ENCODE assay signal across 19 cellular contexts in genomic region chr1:26614655-26615411, GRCh38.
DNase-seq lines count a peak whose midpoint lies in the region; ATAC-seq, FAIRE-seq and TF ChIP-seq lines count a peak whose summit lies in the region.
"Had no signal": no experiment of that assay in that cellular context is flagged by ENCODE, and none has a peak within 500 bp of the region (broad histone marks: within the 10 kb centered on the region; RNA-seq: fewer than 3 reads in every experiment).

No MANE protein-coding gene starts in this region.

- TF ChIP-seq POLR2A in GM12891 (IDR thresholded peaks at IDR 0.05; ENCODE audit: low read depth, low read length) = no peak

- no peaks in the 10 kb centered on the region for H3K9me3 Mint-ChIP-seq in type B pancreatic cell
- H3K9me3 Mint-ChIP-seq: CD14-positive monocyte; CD8-positive, alpha-beta T cell; HFFc6 had no signal

- peak overlapping the region; percentile 26 for H3K27ac Mint-ChIP-seq in type B pancreatic cell
- H3K27ac Mint-ChIP-seq: CD8-positive, alpha-beta T cell; HFFc6 had no signal

- H3K27me3 Mint-ChIP-seq in type B pancreatic cell = no peaks in the 10 kb centered on the region

- CTCF ChIA-PET in OCI-LY7 (lab: Charles Lee; ENCODE audit: unreplicated experiment) = no interaction called here

- H3K4me1 ChIP-seq in OCI-LY7 (ENCODE audit: insufficient read depth, low read length, poor library complexity, severe bottlenecking) = peaks cover 17% of the 10 kb centered on the region
- peaks cover 0 to 16% (median 11%) of the 10 kb centered on the region in 4 donors for H3K4me1 ChIP-seq in tibial artery

- no peaks in the 10 kb centered on the region for H3K9me3 ChIP-seq in OCI-LY7 (ENCODE audit: low read length)
- no peaks in the 10 kb centered on the region for H3K9me3 ChIP-seq in tibial artery

- DNase-seq in activated CD8-positive, alpha-beta memory T cell treated with anti-CD3 and anti-CD28 coated beads, Interleukin-2, amount 50 U/mL, for 48 hours = peak; percentile 13
- no peak for DNase-seq in activated CD8-positive, alpha-beta memory T cell treated with anti-CD3 and anti-CD28 coated beads, Interleukin-2, amount 50 U/mL, for 4 hours
- DNase-seq in GM12891 (ENCODE audit: insufficient read length, low spot score) = no peak
- no peak for DNase-seq in OCI-LY7 (ENCODE audit: low spot score)
- DNase-seq in type B pancreatic cell (ENCODE audit: extremely low spot score, unreplicated experiment) = no peak
- no peak for DNase-seq in stimulated activated CD4-positive, alpha-beta T cell treated with anti-CD3 and anti-CD28 coated beads, Interleukin-4, amount 100 ng/mL, for 24 hours
- no peak for DNase-seq in tibial artery
- DNase-seq: CD8-positive, alpha-beta T cell; COR-L47; DMS153; GF-D8; HCEC 1CT; HFFc6; KBM-7 had no signal

- no peaks in the 10 kb centered on the region for H3K36me3 Mint-ChIP-seq in type B pancreatic cell
- H3K36me3 Mint-ChIP-seq: CD14-positive monocyte; CD8-positive, alpha-beta T cell had no signal

- no TSS peak for BruUV-seq in OCI-LY7 (replicated peaks; lab: Mats Ljungman, UMichigan)

- POLR2A ChIA-PET in OCI-LY7 (lab: Charles Lee) = interaction anchor here (0.8 kb wide), 1 partner anchor 184 kb away, joined by 3 read pairs; no protein-coding TSS in a partner anchor

- H3K36me3 ChIP-seq in OCI-LY7 (ENCODE audit: insufficient read depth, low read length) (no peaks in the 10 kb centered on the region), tibial artery (no peaks in the 10 kb centered on the region)

- H3K27ac ChIP-seq in OCI-LY7 (ENCODE audit: low read depth, low read length, poor library complexity, severe bottlenecking) (no peak overlapping the region), tibial artery (no peak overlapping the region)

- no peaks in the 10 kb centered on the region for H4K20me1 ChIP-seq in OCI-LY7 (ENCODE audit: insufficient read depth, low read length)

- FAIRE-seq in GM12891 (lab: Jason Lieb, UNC) = peak; percentile 69
- FAIRE-seq: A204.1, D721Med, GM19239 had no signal

- H3K4me3 Mint-ChIP-seq in type B pancreatic cell = no peak overlapping the region
- H3K4me3 Mint-ChIP-seq: CD14-positive monocyte; CD8-positive, alpha-beta T cell; HFFc6 had no signal

- TF ChIP-seq CTCF in OCI-LY7 (conservative IDR thresholded peaks at IDR 0.05; ENCODE audit: low read length) (no peak), type B pancreatic cell (conservative IDR thresholded peaks at IDR 0.05) (no peak), tibial artery (IDR thresholded peaks at IDR 0.05) (no peak)

- no peaks in the 10 kb centered on the region for H3K79me2 ChIP-seq in OCI-LY7 (ENCODE audit: insufficient read depth, low read depth, low read length)

- H3K4me1 Mint-ChIP-seq in type B pancreatic cell (ENCODE audit: unreplicated experiment) = peaks cover 24% of the 10 kb centered on the region

- H2AFZ ChIP-seq in OCI-LY7 (ENCODE audit: low read length) = 0 out of 2 replicates have a peak overlapping the region, but pooled peaks have one; percentile 29

- ATAC-seq in HG03442 (IDR thresholded peaks at IDR 0.05; ENCODE audit: unreplicated experiment) = no peak
- ATAC-seq: CD8-positive, alpha-beta T cell had no signal

- H3K4me3 ChIP-seq in OCI-LY7 (ENCODE audit: low read depth, low read length, poor library complexity, severe bottlenecking) = no peak overlapping the region
- H3K4me3 ChIP-seq in tibial artery = no peak overlapping the region

- H3K27me3 ChIP-seq in tibial artery = peaks cover 0 to 3% of the 10 kb centered on the region in 2 donors

- intact Hi-C loops in OCI-LY7 (cut with micrococcal nuclease; ENCODE audit: unreplicated experiment) (no loop called here), tibial artery (cut with DNase I; ENCODE audit: low total_unique reads) (no loop called here)

- no peaks in the 10 kb centered on the region for H3K9me2 ChIP-seq in OCI-LY7 (ENCODE audit: insufficient read depth, low read length)

- no peak overlapping the region for H3K4me2 ChIP-seq in OCI-LY7 (ENCODE audit: low read length)

TF ChIP-seq in GM12891, 5 proteins besides CTCF, POLR2A, EP300 and RAD21:
- TF ChIP-seq PAX5 (IDR thresholded peaks at IDR 0.05; ENCODE audit: insufficient read depth, low read length, severe bottlenecking) = no peak
- no peak for TF ChIP-seq POU2F2 (IDR thresholded peaks at IDR 0.05; ENCODE audit: low read depth, low read length)
- no peak for TF ChIP-seq POLR2AphosphoS5 (IDR thresholded peaks at IDR 0.05; ENCODE audit: low read depth, low read length)
- TF ChIP-seq TAF1 (IDR thresholded peaks at IDR 0.05; ENCODE audit: low read depth, low read length) = no peak
- TF ChIP-seq SPI1 (IDR thresholded peaks at IDR 0.05; ENCODE audit: low read depth, low read length) = no peak
TF ChIP-seq in GM12891: peak in this region for 0.
